In the genomic region with DNA sequence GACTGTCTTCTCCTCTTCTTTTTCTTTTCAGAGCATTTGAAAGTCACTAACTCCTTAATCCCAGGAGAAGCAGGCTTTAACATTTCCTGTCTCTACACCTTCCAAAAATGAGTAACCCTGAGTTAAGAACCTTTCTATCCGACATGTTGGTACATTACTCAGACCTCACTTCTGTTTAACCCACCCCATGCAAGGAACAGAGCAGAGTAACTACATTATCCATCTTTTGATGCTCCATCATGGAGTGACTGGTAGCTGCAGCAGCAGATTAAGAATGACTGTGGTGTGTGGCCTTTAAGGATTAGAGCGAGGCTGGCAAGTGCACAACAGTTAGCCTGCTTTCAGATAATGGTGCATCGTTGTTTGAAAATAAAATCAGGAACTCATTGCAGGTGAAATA, we compare ENCODE assay signal across 9 cellular contexts. TPM values are rescaled to one million over a fixed set of nuclear protein-coding genes. Genes with fewer than 3 reads are reported as not detected.
DNase-seq lines count a peak whose midpoint lies in the region; ATAC-seq and TF ChIP-seq lines count a peak whose summit lies in the region.
"Had no signal": no experiment of that assay in that cellular context is flagged by ENCODE, and none has a peak within 500 bp of the region (broad histone marks: within the 10 kb centered on the region; RNA-seq: fewer than 3 reads in every experiment).

No MANE protein-coding gene starts in this region.

- CTCF ChIA-PET in AG04450 (lab: Charles Lee), result interaction anchor here (0.7 kb wide), 1 partner anchor 13 kb away, joined by 4 read pairs; no protein-coding TSS in a partner anchor
- CTCF ChIA-PET in activated CD8-positive, alpha-beta memory T cell treated with anti-CD3 and anti-CD28 coated beads, Interleukin-2, amount 10 ng/mL, durations not matched to agents 7 days and 5 days (lab: Charles Lee), result interaction anchor here (1.0 to 1.9 kb wide), 2 partner anchors 345 to 440 kb away, joined by 3 to 6 read pairs; a partner anchor contains a TSS

- no peaks in the 10 kb centered on the region for H3K27me3 ChIP-seq in AG04450 (ENCODE audit: control insufficient read depth, insufficient read depth, low read length)
- H3K27me3 ChIP-seq in muscle layer of duodenum (ENCODE audit: low read depth, low read length), result no peaks in the 10 kb centered on the region

- no peak for ATAC-seq in central memory CD8-positive, alpha-beta T cell (replicated peaks; ENCODE audit: extremely low read depth, poor library complexity, severe bottlenecking)
- ATAC-seq in HG03571 (IDR thresholded peaks at IDR 0.05; ENCODE audit: unreplicated experiment), result no peak
- no peak for ATAC-seq in activated CD8-positive, alpha-beta memory T cell treated with anti-CD3 and anti-CD28 coated beads, Interleukin-2, amount 10 ng/mL, durations not matched to agents 7 days and 5 days

- peak overlapping the region; percentile 26 for H3K27ac Mint-ChIP-seq in central memory CD8-positive, alpha-beta T cell (ENCODE audit: low read depth)
- no peak overlapping the region for H3K27ac Mint-ChIP-seq in activated CD8-positive, alpha-beta memory T cell treated with anti-CD3 and anti-CD28 coated beads, Interleukin-2, amount 10 ng/mL, durations not matched to agents 7 days and 5 days

- no peaks in the 10 kb centered on the region for H3K27me3 Mint-ChIP-seq in central memory CD8-positive, alpha-beta T cell
- H3K27me3 Mint-ChIP-seq in activated CD8-positive, alpha-beta memory T cell treated with anti-CD3 and anti-CD28 coated beads, Interleukin-2, amount 10 ng/mL, durations not matched to agents 7 days and 5 days, result no peaks in the 10 kb centered on the region

- peaks cover 9% of the 10 kb centered on the region for H3K36me3 Mint-ChIP-seq in central memory CD8-positive, alpha-beta T cell (ENCODE audit: insufficient read depth)
- peaks cover 2% of the 10 kb centered on the region for H3K36me3 Mint-ChIP-seq in activated CD8-positive, alpha-beta memory T cell treated with anti-CD3 and anti-CD28 coated beads, Interleukin-2, amount 10 ng/mL, durations not matched to agents 7 days and 5 days

- peaks cover 0 to 30% of the 10 kb centered on the region in 2 donors for H3K36me3 ChIP-seq in muscle layer of duodenum (ENCODE audit: control insufficient read depth in 1 of 2, insufficient read depth in 2 of 2, low read length in 2 of 2)

- H3K9me3 Mint-ChIP-seq in central memory CD8-positive, alpha-beta T cell, result no peaks in the 10 kb centered on the region
- H3K9me3 Mint-ChIP-seq in activated CD8-positive, alpha-beta memory T cell treated with anti-CD3 and anti-CD28 coated beads, Interleukin-2, amount 10 ng/mL, durations not matched to agents 7 days and 5 days (ENCODE audit: low read depth), result no peaks in the 10 kb centered on the region
- H3K9me3 Mint-ChIP-seq: H9 had no signal

- DNase-seq in AG04450 (ENCODE audit: low read depth, low spot score) (no peak), M059J (ENCODE audit: low read depth) (peak; percentile 43), medulla oblongata (ENCODE audit: extremely low spot score) (no peak)
- DNase-seq in central memory CD8-positive, alpha-beta T cell (ENCODE audit: low spot score in 2 of 2), result no peak
- DNase-seq in stimulated activated naive CD4-positive, alpha-beta T cell (lab: John Stamatoyannopoulos, UW), result no peak
- no peak for DNase-seq in activated CD8-positive, alpha-beta memory T cell treated with anti-CD3 and anti-CD28 coated beads, Interleukin-2, amount 10 ng/mL, durations not matched to agents 7 days and 5 days
- DNase-seq: H9 had no signal

- no peaks in the 10 kb centered on the region for H3K9me3 ChIP-seq in AG04450 (ENCODE audit: control insufficient read depth, insufficient read depth, low read length)
- no peaks in the 10 kb centered on the region for H3K9me3 ChIP-seq in muscle layer of duodenum (ENCODE audit: control insufficient read depth in 1 of 2, low read length in 2 of 2)

- H3K4me3 ChIP-seq in AG04450 (ENCODE audit: low read depth, low read length), result peak overlapping the region; percentile 67
- peak overlapping the region; percentile 72 to 79 for H3K4me3 ChIP-seq in muscle layer of duodenum (ENCODE audit: low read depth in 1 of 2, low read length in 2 of 2)

- peaks cover 28% of the 10 kb centered on the region for H3K4me1 Mint-ChIP-seq in central memory CD8-positive, alpha-beta T cell
- H3K4me1 Mint-ChIP-seq in activated CD8-positive, alpha-beta memory T cell treated with anti-CD3 and anti-CD28 coated beads, Interleukin-2, amount 10 ng/mL, durations not matched to agents 7 days and 5 days, result peaks cover 32% of the 10 kb centered on the region

- peaks cover 25 to 40% of the 10 kb centered on the region in 2 donors for H3K4me1 ChIP-seq in muscle layer of duodenum (ENCODE audit: control insufficient read depth in 1 of 2, insufficient read depth in 2 of 2, low read length in 2 of 2)

- no peak for TF ChIP-seq CTCF in AG04450 (IDR thresholded peaks at IDR 0.05; ENCODE audit: low read depth, low read length)

- POLR2A ChIA-PET in AG04450 (lab: Yijun Ruan, JAX), result interaction anchor here (1.2 kb wide), 2 partner anchors 12 to 119 kb away, joined by 5 to 6 read pairs; no protein-coding TSS in a partner anchor

- peak overlapping the region; percentile 98 for H3K27ac ChIP-seq in AG04450 (ENCODE audit: low read depth, low read length)
- peak overlapping the region; percentile 98 for H3K27ac ChIP-seq in muscle layer of duodenum (ENCODE audit: low read length)

- no peak overlapping the region for H3K4me3 Mint-ChIP-seq in central memory CD8-positive, alpha-beta T cell
- H3K4me3 Mint-ChIP-seq in activated CD8-positive, alpha-beta memory T cell treated with anti-CD3 and anti-CD28 coated beads, Interleukin-2, amount 10 ng/mL, durations not matched to agents 7 days and 5 days, result no peak overlapping the region

RNA-seq across cellular contexts. Expression of a gene that starts 2.0 kb away (rescaled TPM):
- 17.2 and 21.6 TPM in 2 replicates for polyA plus RNA-seq in AG04450 (2011; rRNA removed)
- 19.8 and 21.4 TPM in 2 replicates for polyA minus RNA-seq in AG04450 (2011; rRNA and poly(A)+ RNA removed)
- 46.8 and 51.1 TPM in 2 replicates for total RNA-seq in M059J (2014; rRNA removed; shearing (Covaris generic))
- 10 to 100 TPM; 14.8 to 15.5 TPM for total RNA-seq in activated CD8-positive, alpha-beta memory T cell treated with anti-CD3 and anti-CD28 coated beads, Interleukin-2, amount 10 ng/mL, durations not matched to agents 7 days and 5 days
